In genomic region chr6:44475779-44476434, GRCh38 we compare ENCODE assay signal across 8 cellular contexts.
DNase-seq lines count a peak whose midpoint lies in the region; ATAC-seq and TF ChIP-seq lines count a peak whose summit lies in the region.

No MANE protein-coding gene starts in this region.

- no peaks in the 10 kb centered on the region for H3K27me3 Mint-ChIP-seq in Calu3 (ENCODE audit: unreplicated experiment)

- DNase-seq in Calu3, result peak; percentile 97
- DNase-seq in LHCN-M2 (ENCODE audit: low read depth), result peak; percentile 71
- DNase-seq in RPMI8226, result peak; percentile 78
- DNase-seq in activated T-helper 9 cell treated with anti-CD3 and anti-CD28 coated beads, Interleukin-2, amount 50 U/mL, for 16 hours (ENCODE audit: low read depth), result peak; percentile 43
- DNase-seq in germinal center (ENCODE audit: low spot score), result peak; percentile 80
- peak; percentile 73 to 88 (median 81) for DNase-seq in ovary
- DNase-seq in tibial nerve (ENCODE audit: low spot score in 2 of 2), result peak; percentile 67 to 70

- TF ChIP-seq POLR2A in ovary (IDR thresholded peaks at IDR 0.05), result no peak
- no peak for TF ChIP-seq POLR2A in tibial nerve (IDR thresholded peaks at IDR 0.05)

- H3K36me3 Mint-ChIP-seq in Calu3 (ENCODE audit: insufficient read depth, unreplicated experiment), result peaks cover 7% of the 10 kb centered on the region

- no peak overlapping the region for H3K27ac Mint-ChIP-seq in Calu3 (ENCODE audit: unreplicated experiment)

- ATAC-seq in GM21528 (IDR thresholded peaks at IDR 0.05; ENCODE audit: low FRiP score, unreplicated experiment), result peak; percentile 63

- H3K36me3 ChIP-seq in ovary (no peaks in the 10 kb centered on the region), tibial nerve (no peaks in the 10 kb centered on the region)

- CTCF ChIA-PET in Calu3 (lab: Charles Lee), result interaction anchor here (0.6 to 2.9 kb wide), 44 partner anchors 9 to 1928 kb away, joined by 3 to 42 read pairs (median 5); partner anchors contain the start of genes SUPT3H and UBR2

- TF ChIP-seq EP300 in ovary (IDR thresholded peaks at IDR 0.05) (no peak), tibial nerve (IDR thresholded peaks at IDR 0.05) (peak in 1 of 2 donors; percentile 42)

- H3K4me1 ChIP-seq in ovary (ENCODE audit: insufficient read depth), result peaks cover 9% of the 10 kb centered on the region
- peaks cover 0 to 39% (median 2%) of the 10 kb centered on the region in 4 donors for H3K4me1 ChIP-seq in tibial nerve

- H3K4me3 ChIP-seq in ovary (no peak overlapping the region), tibial nerve (no peak overlapping the region)

- H3K4me3 Mint-ChIP-seq in Calu3 (ENCODE audit: low read depth, unreplicated experiment), result no peak overlapping the region

- H3K27me3 ChIP-seq in ovary (no peaks in the 10 kb centered on the region), tibial nerve (no peaks in the 10 kb centered on the region)

- BruUV-seq in Calu3 (replicated peaks; lab: Mats Ljungman, UMichigan), result no TSS peak

- H3K9me3 ChIP-seq in ovary (no peaks in the 10 kb centered on the region), tibial nerve (no peaks in the 10 kb centered on the region)

- no peaks in the 10 kb centered on the region for H3K9me3 Mint-ChIP-seq in Calu3 (ENCODE audit: low read depth, unreplicated experiment)

- TF ChIP-seq CTCF in Calu3 (IDR thresholded peaks at IDR 0.05; ENCODE audit: unreplicated experiment), result peak; percentile 98
- peak; percentile 86 to 92 (median 86) for TF ChIP-seq CTCF in ovary (IDR thresholded peaks at IDR 0.05)
- peak; percentile 85 to 96 (median 91) for TF ChIP-seq CTCF in tibial nerve (IDR thresholded peaks at IDR 0.05)

- intact Hi-C loops in Calu3 (cut with micrococcal nuclease; ENCODE audit: unreplicated experiment) (loop anchor here (2.0 to 10.0 kb wide), 4 partner anchors 19 to 1449 kb away; partner anchors contain the start of gene SUPT3H), ovary (cut with DNase I) (loop anchor here in 3 of 4 donors (2.0 to 10.0 kb wide), 8 partner anchors 179 to 1449 kb away; no protein-coding TSS in a partner anchor)

- peaks cover 37% of the 10 kb centered on the region for H3K4me1 Mint-ChIP-seq in Calu3 (ENCODE audit: low read depth, unreplicated experiment)

- 43 to 44% (median 43%) methylated on average over 22 to 23 of the region's 23 CpGs for whole genome bisulfite sequencing in ovary, 3 donors
- 46 to 52% methylated on average over 20 to 22 of the region's 23 CpGs for WGBS in tibial nerve, 2 donors

- H3K27ac ChIP-seq in ovary (no peak overlapping the region), tibial nerve (peak overlapping the region in 1 of 4 donors; percentile 62)

Comparison
In these comparisons a context has a peak if more than half of its experiments do, and no peak if none do; other contexts are left out.
1. DNase-seq: peak in every context shown above with its lines; median percentile 97 in Calu3; 81 in ovary; 80 in germinal center; 78 in RPMI8226; 71 in LHCN-M2; 68 in tibial nerve; 43 in activated T-helper 9 cell treated with anti-CD3 and anti-CD28 coated beads, Interleukin-2, amount 50 U/mL, for 16 hours.